ENCODE assay signal across 2 cellular contexts in genomic region chr16:88570691-88571092, GRCh38.
TF ChIP-seq lines count a peak whose summit lies in the region.

No MANE protein-coding gene starts in this region.

TF ChIP-seq in HEK293, 187 proteins besides CTCF, POLR2A, EP300 and RAD21 (continued from another document):
- peak; percentile 82 for TF ChIP-seq ZNF449 (tag by site-specific recombination; IDR thresholded peaks at IDR 0.05)
TF ChIP-seq in HEK293: peak in this region for 2.

TF ChIP-seq in K562, 482 proteins besides CTCF, POLR2A, EP300 and RAD21 (continues in another document):
- TF ChIP-seq ZNF407 (IDR thresholded peaks at IDR 0.05; ENCODE audit: low read depth) (no peak), ZNF324 (CRISPR knock-in tag; IDR thresholded peaks at IDR 0.05) (no peak), ETS1 (conservative IDR thresholded peaks at IDR 0.05; ENCODE audit: control insufficient read depth, low read depth, low read length) (peak; percentile 65; the same call in 1 of the 2 replicates), DPF2 (IDR thresholded peaks at IDR 0.05) (no peak), MXI1 (IDR thresholded peaks at IDR 0.05; ENCODE audit: low read depth, low read length) (peak; percentile 81; the same call in 1 of the 2 replicates), MAFG (tag; conservative IDR thresholded peaks at IDR 0.05) (no peak), PTRF (tag; IDR thresholded peaks at IDR 0.05) (no peak), NR4A1 (CRISPR knock-in tag; IDR thresholded peaks at IDR 0.05) (no peak), NR4A1 (tag; IDR thresholded peaks at IDR 0.05) (no peak), ERF (CRISPR knock-in tag; IDR thresholded peaks at IDR 0.05) (no peak), ZBTB26 (CRISPR knock-in tag; IDR thresholded peaks at IDR 0.05) (no peak), TOE1 (IDR thresholded peaks at IDR 0.05; ENCODE audit: borderline replicate concordance) (no peak), TOE1 (CRISPR knock-in tag; IDR thresholded peaks at IDR 0.05; ENCODE audit: borderline replicate concordance, low read depth) (no peak), SNRNP70 (optimal IDR thresholded peaks at IDR 0.05; ENCODE audit: low read depth, low read length) (no peak), KDM2B (CRISPR knock-in tag; IDR thresholded peaks at IDR 0.05) (0 out of 2 replicates have a peak, but pooled peaks have one; percentile 55), NEUROD1 (IDR thresholded peaks at IDR 0.05; ENCODE audit: borderline replicate concordance, low read depth, low read length, partially characterized antibody) (no peak), L3MBTL2 (IDR thresholded peaks at IDR 0.05) (no peak), ZBED1 (IDR thresholded peaks at IDR 0.05) (no peak), NKRF (IDR thresholded peaks at IDR 0.05; ENCODE audit: borderline replicate concordance) (peak; percentile 25), ARID4B (CRISPR knock-in tag; IDR thresholded peaks at IDR 0.05) (peak; percentile 8; the same call in 1 of the 2 replicates), TSHZ1 (CRISPR knock-in tag; IDR thresholded peaks at IDR 0.05) (no peak), NFATC3 (IDR thresholded peaks at IDR 0.05) (no peak), CHD1 (IDR thresholded peaks at IDR 0.05; ENCODE audit: low read length) (peak; percentile 94), RBBP5 (IDR thresholded peaks at IDR 0.05; ENCODE audit: borderline replicate concordance, insufficient read depth, low read length, poor library complexity, severe bottlenecking) (peak; percentile 22), SRSF7 (optimal IDR thresholded peaks at IDR 0.05; ENCODE audit: low read depth, low read length) (no peak), ZNF79 (CRISPR knock-in tag; IDR thresholded peaks at IDR 0.05; ENCODE audit: low read depth) (no peak), SIN3A (IDR thresholded peaks at IDR 0.05; ENCODE audit: borderline replicate concordance in 2 of 2, control insufficient read depth in 1 of 2, low read depth in 2 of 2, low read length in 2 of 2) (peak in 1 of 2 experiments; percentile 96), NR2C1 (IDR thresholded peaks at IDR 0.05) (no peak; the same call in 1 of the 2 replicates), NR2C1 (tag; IDR thresholded peaks at IDR 0.05) (0 out of 2 replicates have a peak, but pooled peaks have one; percentile 21), SMARCA5 (IDR thresholded peaks at IDR 0.05) (no peak), SMAD1 (IDR thresholded peaks at IDR 0.05; ENCODE audit: low read depth, low read length, partially characterized antibody) (no peak), MAFK (IDR thresholded peaks at IDR 0.05; ENCODE audit: low read length) (no peak), CEBPB (tag; IDR thresholded peaks at IDR 0.05) (no peak), LCOR (CRISPR knock-in tag; IDR thresholded peaks at IDR 0.05) (no peak), NR3C1 (CRISPR knock-in tag; IDR thresholded peaks at IDR 0.05) (no peak)
